In genomic region chr17:52106638-52107261, GRCh38 we compare ENCODE assay signal across 8 cellular contexts. TPM values are rescaled to one million over a fixed set of nuclear protein-coding genes. Genes with fewer than 3 reads are reported as not detected.
DNase-seq lines count a peak whose midpoint lies in the region; ATAC-seq, FAIRE-seq and TF ChIP-seq lines count a peak whose summit lies in the region.

No MANE protein-coding gene starts in this region.

- no peaks in the 10 kb centered on the region for H3K27me3 Mint-ChIP-seq in activated CD4-positive, alpha-beta memory T cell treated with anti-CD3 and anti-CD28 coated beads, Interleukin-2, amount 10 ng/mL, durations not matched to agents 7 days and 5 days

- FAIRE-seq in D721Med (lab: Jason Lieb, UNC): peak; percentile 70

- DNase-seq in D721Med (ENCODE audit: insufficient read length, low spot score) (peak; percentile 31), NCI-H2107 (lab: John Stamatoyannopoulos, UW) (peak; percentile 3), retinal pigment epithelial cell (ENCODE audit: low read depth) (no peak)
- DNase-seq in activated CD4-positive, alpha-beta memory T cell treated with anti-CD3 and anti-CD28 coated beads, Interleukin-2, amount 10 ng/mL, durations not matched to agents 7 days and 5 days: peak; percentile 36

- no peak overlapping the region for H3K27ac Mint-ChIP-seq in activated CD4-positive, alpha-beta memory T cell treated with anti-CD3 and anti-CD28 coated beads, Interleukin-2, amount 10 ng/mL, durations not matched to agents 7 days and 5 days

- H3K36me3 ChIP-seq in gastroesophageal sphincter: no peaks in the 10 kb centered on the region

- no peaks in the 10 kb centered on the region for H3K4me1 ChIP-seq in gastroesophageal sphincter

- POLR2A ChIA-PET in activated CD4-positive, alpha-beta memory T cell treated with anti-CD3 and anti-CD28 coated beads, Interleukin-2, amount 10 ng/mL, durations not matched to agents 7 days and 5 days (lab: Charles Lee): no interaction called here

- no peaks in the 10 kb centered on the region for H3K27me3 ChIP-seq in gastroesophageal sphincter

- H3K9me3 Mint-ChIP-seq in activated CD4-positive, alpha-beta memory T cell treated with anti-CD3 and anti-CD28 coated beads, Interleukin-2, amount 10 ng/mL, durations not matched to agents 7 days and 5 days: no peaks in the 10 kb centered on the region

- peak; percentile 50 for ATAC-seq in GM21619 (IDR thresholded peaks at IDR 0.05; ENCODE audit: unreplicated experiment)
- ATAC-seq in gastroesophageal sphincter: no peak
- ATAC-seq in HG03432 (IDR thresholded peaks at IDR 0.05; ENCODE audit: unreplicated experiment): no peak
- ATAC-seq in HG03097 (IDR thresholded peaks at IDR 0.05; ENCODE audit: low FRiP score, unreplicated experiment): no peak

- peak; percentile 96 for TF ChIP-seq CTCF in D721Med (IDR thresholded peaks at IDR 0.05; ENCODE audit: insufficient read depth, missing control alignments)
- TF ChIP-seq CTCF in gastroesophageal sphincter (IDR thresholded peaks at IDR 0.05): peak; percentile 56 to 78 (median 62)
- TF ChIP-seq CTCF in retinal pigment epithelial cell (conservative IDR thresholded peaks at IDR 0.05; ENCODE audit: low read depth, low read length): peak; percentile 71

- H3K4me3 Mint-ChIP-seq in activated CD4-positive, alpha-beta memory T cell treated with anti-CD3 and anti-CD28 coated beads, Interleukin-2, amount 10 ng/mL, durations not matched to agents 7 days and 5 days: no peak overlapping the region

- TF ChIP-seq EP300 in gastroesophageal sphincter (IDR thresholded peaks at IDR 0.05): no peak

- H3K27ac ChIP-seq in gastroesophageal sphincter: no peak overlapping the region

- no peaks in the 10 kb centered on the region for H3K4me1 Mint-ChIP-seq in activated CD4-positive, alpha-beta memory T cell treated with anti-CD3 and anti-CD28 coated beads, Interleukin-2, amount 10 ng/mL, durations not matched to agents 7 days and 5 days

- CTCF ChIA-PET in activated CD4-positive, alpha-beta memory T cell treated with anti-CD3 and anti-CD28 coated beads, Interleukin-2, amount 10 ng/mL, durations not matched to agents 7 days and 5 days (lab: Charles Lee): interaction anchor here (0.8 to 2.7 kb wide), 7 partner anchors 9 to 735 kb away, joined by 3 to 24 read pairs (median 4); no protein-coding TSS in a partner anchor

- no peaks in the 10 kb centered on the region for H3K36me3 Mint-ChIP-seq in activated CD4-positive, alpha-beta memory T cell treated with anti-CD3 and anti-CD28 coated beads, Interleukin-2, amount 10 ng/mL, durations not matched to agents 7 days and 5 days (ENCODE audit: low read depth)

- no peaks in the 10 kb centered on the region for H3K9me3 ChIP-seq in gastroesophageal sphincter

- H3K4me3 ChIP-seq in gastroesophageal sphincter (no peak overlapping the region), retinal pigment epithelial cell (ENCODE audit: low read length) (no peak overlapping the region)

- 41 to 48% methylated on average over 7 of the region's 7 CpGs for WGBS in gastroesophageal sphincter (ENCODE audit: low coverage in 1 of 2), 2 donors

- TF ChIP-seq POLR2A in gastroesophageal sphincter (IDR thresholded peaks at IDR 0.05): no peak

RNA-seq across cellular contexts. Expression of gene CA10, which starts 51.8 kb away (rescaled TPM):
- not detected for total RNA-seq in activated CD4-positive, alpha-beta memory T cell treated with anti-CD3 and anti-CD28 coated beads, Interleukin-2, amount 10 ng/mL, durations not matched to agents 7 days and 5 days
- not detected for total RNA-seq in gastroesophageal sphincter
